ENCODE assay signal across 14 cellular contexts in the genomic region with DNA sequence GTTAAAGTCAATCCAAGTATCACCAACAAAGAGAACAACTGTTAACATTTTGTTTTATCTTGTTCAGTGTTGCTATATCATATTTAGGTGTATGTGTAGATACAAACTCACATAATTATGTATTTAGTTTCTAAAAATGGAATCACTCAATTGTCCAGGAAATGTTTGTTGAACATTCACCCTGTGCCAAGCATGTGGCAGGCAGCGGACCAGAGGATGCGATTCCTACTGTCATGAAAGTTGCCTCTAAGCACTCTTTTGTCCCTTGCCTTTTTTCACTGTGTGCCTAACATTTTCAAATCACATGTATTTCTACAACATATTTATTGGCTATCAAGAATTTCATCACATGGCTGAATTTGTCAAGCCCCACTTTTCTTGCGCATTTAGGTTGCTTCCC. TPM values are rescaled to one million over a fixed set of nuclear protein-coding genes. Genes with fewer than 3 reads are reported as not detected.
DNase-seq lines count a peak whose midpoint lies in the region; ATAC-seq and TF ChIP-seq lines count a peak whose summit lies in the region.
"Had no signal": no experiment of that assay in that cellular context is flagged by ENCODE, and none has a peak within 500 bp of the region (broad histone marks: within the 10 kb centered on the region; RNA-seq: fewer than 3 reads in every experiment).

No MANE protein-coding gene starts in this region.

- no peak overlapping the region for H3K9ac ChIP-seq in trophoblast cell (ENCODE audit: low read length)

- H3K4me2 ChIP-seq in PC-9 (no peak overlapping the region), hepatocyte (no peak overlapping the region), trophoblast cell (ENCODE audit: low read length) (no peak overlapping the region)
- H3K4me2 ChIP-seq: GM23338 had no signal

- H3K36me3 ChIP-seq in PC-9 (ENCODE audit: low read depth) (no peaks in the 10 kb centered on the region), hepatocyte (replicated peaks; ENCODE audit: insufficient read depth, low read depth) (no peaks in the 10 kb centered on the region), trophoblast cell (ENCODE audit: control insufficient read depth in 1 of 2, insufficient read depth in 2 of 2, low read length in 2 of 2) (no peaks in the 10 kb centered on the region)

- intact Hi-C loops in PC-9 (cut with micrococcal nuclease; ENCODE audit: unreplicated experiment), result no loop called here

- H3K36me3 Mint-ChIP-seq in activated T-cell treated with anti-CD3 and anti-CD28 coated beads, Interleukin-2, amount 50 U/mL, for 24 hours (ENCODE audit: low read depth), result no peaks in the 10 kb centered on the region
- H3K36me3 Mint-ChIP-seq: CD4-positive, alpha-beta memory T cell had no signal

- no peaks in the 10 kb centered on the region; the same call in 1 of the 2 replicates for H3K9me3 ChIP-seq in PC-9 (ENCODE audit: insufficient read depth, low read depth)
- H3K9me3 ChIP-seq in hepatocyte (ENCODE audit: low read depth), result no peaks in the 10 kb centered on the region
- peaks cover 1% of the 10 kb centered on the region for H3K9me3 ChIP-seq in trophoblast cell (ENCODE audit: insufficient read depth, low read depth, low read length)

- H4K8ac ChIP-seq in trophoblast cell (ENCODE audit: low read depth, low read length), result no peak overlapping the region

- ATAC-seq in HG03439 (IDR thresholded peaks at IDR 0.05; ENCODE audit: unreplicated experiment), result no peak
- ATAC-seq: GM23338 had no signal

- H3K79me2 ChIP-seq in PC-9 (ENCODE audit: low read depth) (no peaks in the 10 kb centered on the region), hepatocyte (no peaks in the 10 kb centered on the region), trophoblast cell (ENCODE audit: control insufficient read depth, insufficient read depth, low read length, poor library complexity) (no peaks in the 10 kb centered on the region)

- no peak overlapping the region for H2BK12ac ChIP-seq in trophoblast cell (ENCODE audit: low read length)

- peak; percentile 21 for DNase-seq in activated effector memory CD4-positive, alpha-beta T cell treated with anti-CD3 and anti-CD28 coated beads, Interleukin-2, amount 50 U/mL, for 16 hours
- DNase-seq in activated effector memory CD4-positive, alpha-beta T cell treated with Interleukin-2 at 50 U/mL for 16 hours, result no peak
- no peak for DNase-seq in PC-9
- DNase-seq in hepatocyte (ENCODE audit: low spot score), result no peak
- no peak for DNase-seq in trophoblast cell
- no peak for DNase-seq in activated T-cell treated with anti-CD3 and anti-CD28 coated beads, Interleukin-2, amount 50 U/mL, for 24 hours
- DNase-seq in caudate nucleus (lab: John Stamatoyannopoulos, UW), result no peak
- DNase-seq: 8988T; AML-193; C1 segment of cervical spinal cord; CD4-positive, alpha-beta memory T cell; H7 had no signal

- peaks cover 43% of the 10 kb centered on the region for H3K27me3 Mint-ChIP-seq in activated T-cell treated with anti-CD3 and anti-CD28 coated beads, Interleukin-2, amount 50 U/mL, for 24 hours

- H4K20me1 ChIP-seq in PC-9 (ENCODE audit: insufficient read depth) (no peaks in the 10 kb centered on the region), hepatocyte (ENCODE audit: insufficient read depth, poor library complexity, severe bottlenecking) (no peaks in the 10 kb centered on the region)

- no peak overlapping the region for H3K4ac ChIP-seq in trophoblast cell (ENCODE audit: low read depth, low read length)

- H3F3A ChIP-seq in PC-9 (ENCODE audit: insufficient read depth, low read depth), result peaks cover 57% of the 10 kb centered on the region

- H3K4me3 ChIP-seq in PC-9, result no peak overlapping the region
- H3K4me3 ChIP-seq in hepatocyte, result no peak overlapping the region
- no peak overlapping the region for H3K4me3 ChIP-seq in trophoblast cell (ENCODE audit: low read depth, low read length)
- H3K4me3 ChIP-seq: GM23338 had no signal

- CTCF ChIA-PET in PC-9 (lab: Charles Lee), result interaction anchor here (0.6 kb wide), 1 partner anchor 36 kb away, joined by 3 read pairs; no protein-coding TSS in a partner anchor

- H3K27ac ChIP-seq in PC-9, result peak overlapping the region; percentile 45
- H3K27ac ChIP-seq in hepatocyte, result peak overlapping the region; percentile 27
- H3K27ac ChIP-seq in trophoblast cell (ENCODE audit: low read depth, low read length), result no peak overlapping the region
- H3K27ac ChIP-seq in caudate nucleus (ENCODE audit: low read depth, low read length), result no peak overlapping the region

- peak overlapping the region; percentile 51 for H4K91ac ChIP-seq in trophoblast cell (ENCODE audit: low read depth, low read length)

- peak overlapping the region; percentile 41 for H2BK120ac ChIP-seq in trophoblast cell (ENCODE audit: insufficient read depth, low read length, poor library complexity)

- no peak overlapping the region for H3K18ac ChIP-seq in trophoblast cell (ENCODE audit: low read length)

- H3K23ac ChIP-seq in trophoblast cell (ENCODE audit: low read length), result no peak overlapping the region

- no peak overlapping the region for H4K12ac ChIP-seq in trophoblast cell (ENCODE audit: low read depth, low read length)

- H3K4me3 Mint-ChIP-seq in activated T-cell treated with anti-CD3 and anti-CD28 coated beads, Interleukin-2, amount 50 U/mL, for 24 hours, result no peak overlapping the region
- H3K4me3 Mint-ChIP-seq: CD4-positive, alpha-beta memory T cell; GM23338 had no signal

- H2BK5ac ChIP-seq in trophoblast cell (ENCODE audit: low read depth, low read length, poor library complexity), result peak overlapping the region; percentile 14

- H3K9me3 Mint-ChIP-seq in activated T-cell treated with anti-CD3 and anti-CD28 coated beads, Interleukin-2, amount 50 U/mL, for 24 hours, result no peaks in the 10 kb centered on the region
- H3K9me3 Mint-ChIP-seq: GM23338 had no signal

- H3K79me1 ChIP-seq in trophoblast cell (ENCODE audit: low read length), result peaks cover 23% of the 10 kb centered on the region

- TF ChIP-seq CTCF in PC-9 (conservative IDR thresholded peaks at IDR 0.05) (no peak), hepatocyte (IDR thresholded peaks at IDR 0.05; ENCODE audit: poor library complexity) (no peak)

- no peak overlapping the region for H2AK5ac ChIP-seq in trophoblast cell (ENCODE audit: low read length)

- H3K27me3 ChIP-seq in PC-9 (ENCODE audit: insufficient read depth, low read depth) (no peaks in the 10 kb centered on the region), hepatocyte (no peaks in the 10 kb centered on the region), trophoblast cell (ENCODE audit: insufficient read depth, low read length) (no peaks in the 10 kb centered on the region)

- no peak overlapping the region for H3K14ac ChIP-seq in trophoblast cell (ENCODE audit: low read length)

- H2AFZ ChIP-seq in PC-9 (no peak overlapping the region), hepatocyte (no peak overlapping the region), trophoblast cell (ENCODE audit: insufficient read depth, low read length, poor library complexity) (no peak overlapping the region)
- H2AFZ ChIP-seq: GM23338 had no signal

- no TSS peak for BruUV-seq in PC-9 (replicated peaks; lab: Mats Ljungman, UMichigan)

- POLR2A ChIA-PET in PC-9 (lab: Charles Lee; ENCODE audit: unreplicated experiment), result no interaction called here

- H3K9me2 ChIP-seq in PC-9 (ENCODE audit: insufficient read depth), result no peaks in the 10 kb centered on the region
- no peaks in the 10 kb centered on the region for H3K9me2 ChIP-seq in hepatocyte (replicated peaks; ENCODE audit: insufficient read depth)

- peaks cover 68% of the 10 kb centered on the region for H3K4me1 ChIP-seq in PC-9 (replicated peaks; ENCODE audit: insufficient read depth)
- no peaks in the 10 kb centered on the region for H3K4me1 ChIP-seq in hepatocyte (ENCODE audit: insufficient read depth)
- peaks cover 17 to 26% of the 10 kb centered on the region in 2 experiments for H3K4me1 ChIP-seq in trophoblast cell (ENCODE audit: control insufficient read depth in 1 of 2, insufficient read depth in 2 of 2, low read length in 2 of 2)

- H3K4me1 Mint-ChIP-seq in activated T-cell treated with anti-CD3 and anti-CD28 coated beads, Interleukin-2, amount 50 U/mL, for 24 hours (ENCODE audit: low read depth), result no peaks in the 10 kb centered on the region
- H3K4me1 Mint-ChIP-seq: CD4-positive, alpha-beta memory T cell; GM23338 had no signal

- WGBS in hepatocyte (ENCODE audit: low lambda C conversion rate, missing lambda C conversion rate), result 91% methylated on average over 3 of the region's 3 CpGs
- no CpG with 5 or more reads among the region's 3 CpGs for WGBS in trophoblast cell (ENCODE audit: extremely low coverage, insufficient coverage, insufficient read length)

- no peak overlapping the region for H3K27ac Mint-ChIP-seq in activated T-cell treated with anti-CD3 and anti-CD28 coated beads, Interleukin-2, amount 50 U/mL, for 24 hours
- H3K27ac Mint-ChIP-seq: CD4-positive, alpha-beta memory T cell; GM23338 had no signal

RNA-seq across cellular contexts. Expression of a gene that starts 16.9 kb away (rescaled TPM):
- total RNA-seq in PC-9 (2021) (286 and 333 TPM in 2 replicates), hepatocyte (120 and 133 TPM in 2 replicates)
- 85.8 and 88.5 TPM in 2 replicates for polyA plus RNA-seq in hepatocyte
- polyA plus RNA-seq in trophoblast cell (2013), result 330 and 332 TPM in 2 replicates

Comparison
In these comparisons a context has a peak if more than half of its experiments do, and no peak if none do; other contexts are left out.
1. H3K27ac ChIP-seq: peak in PC-9 (single experiment) and hepatocyte (single experiment); none in trophoblast cell (single experiment) and caudate nucleus (single experiment).